In the genomic region with DNA sequence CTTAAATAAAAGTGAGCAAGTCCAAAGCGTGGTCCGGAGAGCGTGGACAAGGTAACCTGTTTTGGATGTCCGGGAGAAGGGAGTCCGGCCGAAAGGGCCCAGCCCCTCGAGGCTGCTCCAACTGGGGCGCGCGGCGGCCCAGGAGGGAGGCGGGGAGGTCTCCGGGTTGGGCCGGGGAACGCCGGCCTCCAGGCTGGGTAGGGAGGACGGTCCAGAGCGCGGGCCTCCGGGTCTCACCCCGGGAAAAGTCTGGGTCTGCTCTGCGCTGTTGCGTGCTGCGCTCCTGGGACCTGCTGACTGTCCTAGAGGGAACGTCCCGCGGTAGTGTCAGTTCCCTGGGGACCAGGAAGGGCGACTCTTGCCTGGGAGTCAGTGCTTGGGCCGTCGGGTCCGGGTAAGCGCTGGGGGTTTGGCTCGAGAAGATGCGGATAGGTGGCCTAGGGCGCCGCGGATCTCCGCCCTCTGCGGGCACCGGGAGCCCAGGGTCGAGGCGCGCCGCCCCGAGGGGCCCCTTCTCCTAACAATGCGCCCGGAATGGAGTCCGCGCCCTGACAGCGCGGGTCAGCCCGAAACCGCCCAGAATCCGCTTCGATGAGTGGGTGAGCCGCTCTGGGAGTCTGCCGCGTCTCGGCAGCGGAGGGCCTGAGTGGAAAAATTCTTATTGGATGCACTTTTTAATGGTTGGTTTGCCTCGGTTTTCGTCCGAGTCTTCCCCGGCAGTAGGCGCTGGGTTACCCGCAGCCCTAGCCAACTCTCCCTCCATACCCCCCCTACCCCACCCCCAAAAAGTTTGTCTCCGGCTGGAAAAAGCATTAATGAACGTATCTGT, we compare ENCODE assay signal across 8 cellular contexts. TPM values are rescaled to one million over a fixed set of nuclear protein-coding genes. Genes with fewer than 3 reads are reported as not detected.
A peak's percentile ranks its signal among the peaks of the same experiment; 100 is the strongest.
DNase-seq lines count a peak whose midpoint lies in the region; ATAC-seq and TF ChIP-seq lines count a peak whose summit lies in the region.

No MANE protein-coding gene starts in this region.

- no peaks in the 10 kb centered on the region for H3K9me3 ChIP-seq in CD4-positive, CD25-positive, alpha-beta regulatory T cell (ENCODE audit: control insufficient read depth in 2 of 2, low read length in 2 of 2)

- no peak for ATAC-seq in CD4-positive, CD25-positive, alpha-beta regulatory T cell (ENCODE audit: low read depth in 2 of 2)
- ATAC-seq in HG02678 (IDR thresholded peaks at IDR 0.05; ENCODE audit: unreplicated experiment), result peak; percentile 18

- TF ChIP-seq CTCF in osteocyte (IDR thresholded peaks at IDR 0.05), result no peak

- peak overlapping the region; percentile 88 to 100 (median 95) for H3K27ac Mint-ChIP-seq in CD4-positive, CD25-positive, alpha-beta regulatory T cell
- peak overlapping the region; percentile 93 for H3K27ac Mint-ChIP-seq in osteocyte (ENCODE audit: unreplicated experiment)

- peaks cover 0 to 4% (median 0%) of the 10 kb centered on the region in 7 donors for H3K9me3 Mint-ChIP-seq in CD4-positive, CD25-positive, alpha-beta regulatory T cell
- no peaks in the 10 kb centered on the region for H3K9me3 Mint-ChIP-seq in osteocyte (ENCODE audit: unreplicated experiment)

- H3K4me3 Mint-ChIP-seq in CD4-positive, CD25-positive, alpha-beta regulatory T cell, result peak overlapping the region; percentile 87 to 99 (median 96)
- H3K4me3 Mint-ChIP-seq in osteocyte (ENCODE audit: unreplicated experiment), result peak overlapping the region; percentile 84

- H3K36me3 ChIP-seq in CD4-positive, CD25-positive, alpha-beta regulatory T cell (ENCODE audit: control insufficient read depth, insufficient read depth, low read length), result no peaks in the 10 kb centered on the region

- H3K27me3 Mint-ChIP-seq in CD4-positive, CD25-positive, alpha-beta regulatory T cell, result peaks cover 36% of the 10 kb centered on the region
- H3K27me3 Mint-ChIP-seq in osteocyte (ENCODE audit: unreplicated experiment), result peaks cover 4% of the 10 kb centered on the region

- peaks cover 43% of the 10 kb centered on the region for H3K4me1 ChIP-seq in CD4-positive, CD25-positive, alpha-beta regulatory T cell (ENCODE audit: control insufficient read depth, insufficient read depth, low read length, poor library complexity, severe bottlenecking)

- H3K36me3 Mint-ChIP-seq in CD4-positive, CD25-positive, alpha-beta regulatory T cell, result peaks cover 11% of the 10 kb centered on the region
- H3K36me3 Mint-ChIP-seq in osteocyte (ENCODE audit: unreplicated experiment), result no peaks in the 10 kb centered on the region

- peaks cover 12 to 51% (median 33%) of the 10 kb centered on the region in 4 donors for H3K4me1 Mint-ChIP-seq in CD4-positive, CD25-positive, alpha-beta regulatory T cell
- H3K4me1 Mint-ChIP-seq in osteocyte (ENCODE audit: unreplicated experiment), result peaks cover 54% of the 10 kb centered on the region

- H3K4me3 ChIP-seq in CD4-positive, CD25-positive, alpha-beta regulatory T cell (ENCODE audit: low read depth, low read length), result peak overlapping the region; percentile 84

- peaks cover 2% of the 10 kb centered on the region for H3K27me3 ChIP-seq in CD4-positive, CD25-positive, alpha-beta regulatory T cell (ENCODE audit: control insufficient read depth, insufficient read depth, low read length)

- H3K27ac ChIP-seq in CD4-positive, CD25-positive, alpha-beta regulatory T cell (ENCODE audit: insufficient read depth, low read length, poor library complexity, severe bottlenecking), result peak overlapping the region; percentile 75

- peak in 1 of 3 donors; percentile 24 for DNase-seq in CD4-positive, CD25-positive, alpha-beta regulatory T cell
- DNase-seq in activated CD8-positive, alpha-beta memory T cell treated with anti-CD3 and anti-CD28 coated beads for 24 hours, result peak; percentile 78
- DNase-seq in fibroblast of peridontal ligament (ENCODE audit: extremely low read depth) (peak; percentile 46), osteocyte (ENCODE audit: extremely low spot score, unreplicated experiment) (no peak), cerebellar cortex (ENCODE audit: low spot score) (no peak), SKM-1 treated with dmso at 0.1 percent for 144 hours (lab: John Stamatoyannopoulos, UW; ENCODE audit: unreplicated experiment) (no peak), T-helper 9 cell (no peak)

RNA-seq across cellular contexts. Expression of a gene that starts 0.9 kb away (rescaled TPM):
- total RNA-seq in CD4-positive, CD25-positive, alpha-beta regulatory T cell, result 119 TPM
- 10 to 100 TPM; 58.0 to 72.6 (median 65.5) TPM for polyA plus RNA-seq in CD4-positive, CD25-positive, alpha-beta regulatory T cell
- total RNA-seq in osteocyte, result 20.9 and 22.1 TPM in 2 replicates

Comparison
In these comparisons a context has a peak if more than half of its experiments do, and no peak if none do; other contexts are left out.
1. DNase-seq: peak in activated CD8-positive, alpha-beta memory T cell treated with anti-CD3 and anti-CD28 coated beads for 24 hours (single experiment) and fibroblast of peridontal ligament (single experiment); none in osteocyte (single experiment), cerebellar cortex (single experiment), SKM-1 treated with dmso at 0.1 percent for 144 hours (single experiment) and T-helper 9 cell (single experiment).